In the genomic region with DNA sequence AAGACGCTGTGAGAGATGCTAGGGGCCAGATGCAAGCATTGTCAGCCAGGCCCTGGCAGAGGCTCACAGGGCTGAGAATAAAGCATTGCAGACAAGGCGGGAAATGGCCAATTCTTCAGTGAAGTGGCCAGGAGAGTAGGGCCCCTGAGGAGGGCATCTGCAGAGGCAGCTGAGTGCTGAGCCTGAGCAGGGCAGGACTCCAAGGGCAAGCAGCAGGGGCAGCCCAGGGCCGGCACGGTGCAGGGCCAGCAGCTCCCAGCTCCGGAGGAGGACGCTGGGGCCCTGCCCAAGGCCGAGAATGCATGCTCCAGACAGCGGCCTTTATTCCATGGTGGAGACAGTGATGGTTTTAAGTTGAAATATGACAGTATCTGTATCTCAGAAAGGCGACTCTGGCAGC, we compare ENCODE assay signal across 2 cellular contexts.
TF ChIP-seq lines count a peak whose summit lies in the region.

No MANE protein-coding gene starts in this region.

TF ChIP-seq in K562, 482 proteins besides CTCF, POLR2A, EP300 and RAD21 (continued from another document):
- TF ChIP-seq YY1 (IDR thresholded peaks at IDR 0.05; ENCODE audit: borderline replicate concordance in 1 of 3, control insufficient read depth in 1 of 3, extremely low read depth in 1 of 3, insufficient read depth in 3 of 3, insufficient read length in 1 of 3, insufficient replicate concordance in 2 of 3, low read depth in 1 of 3, low read length in 2 of 3) (no peak), WHSC1 (IDR thresholded peaks at IDR 0.05; ENCODE audit: low read length) (no peak), IRF2 (CRISPR knock-in tag; IDR thresholded peaks at IDR 0.05) (no peak), ZNF12 (CRISPR knock-in tag; IDR thresholded peaks at IDR 0.05) (no peak), DMBX1 (CRISPR knock-in tag; IDR thresholded peaks at IDR 0.05; ENCODE audit: borderline replicate concordance) (no peak)
- TF ChIP-seq, protein P1, sequence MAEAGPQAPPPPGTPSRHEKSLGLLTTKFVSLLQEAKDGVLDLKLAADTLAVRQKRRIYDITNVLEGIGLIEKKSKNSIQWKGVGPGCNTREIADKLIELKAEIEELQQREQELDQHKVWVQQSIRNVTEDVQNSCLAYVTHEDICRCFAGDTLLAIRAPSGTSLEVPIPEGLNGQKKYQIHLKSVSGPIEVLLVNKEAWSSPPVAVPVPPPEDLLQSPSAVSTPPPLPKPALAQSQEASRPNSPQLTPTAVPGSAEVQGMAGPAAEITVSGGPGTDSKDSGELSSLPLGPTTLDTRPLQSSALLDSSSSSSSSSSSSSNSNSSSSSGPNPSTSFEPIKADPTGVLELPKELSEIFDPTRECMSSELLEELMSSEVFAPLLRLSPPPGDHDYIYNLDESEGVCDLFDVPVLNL (CRISPR knock-in tag; IDR thresholded peaks at IDR 0.05; ENCODE audit: low read depth) = no peak
- TF ChIP-seq, protein P2, sequence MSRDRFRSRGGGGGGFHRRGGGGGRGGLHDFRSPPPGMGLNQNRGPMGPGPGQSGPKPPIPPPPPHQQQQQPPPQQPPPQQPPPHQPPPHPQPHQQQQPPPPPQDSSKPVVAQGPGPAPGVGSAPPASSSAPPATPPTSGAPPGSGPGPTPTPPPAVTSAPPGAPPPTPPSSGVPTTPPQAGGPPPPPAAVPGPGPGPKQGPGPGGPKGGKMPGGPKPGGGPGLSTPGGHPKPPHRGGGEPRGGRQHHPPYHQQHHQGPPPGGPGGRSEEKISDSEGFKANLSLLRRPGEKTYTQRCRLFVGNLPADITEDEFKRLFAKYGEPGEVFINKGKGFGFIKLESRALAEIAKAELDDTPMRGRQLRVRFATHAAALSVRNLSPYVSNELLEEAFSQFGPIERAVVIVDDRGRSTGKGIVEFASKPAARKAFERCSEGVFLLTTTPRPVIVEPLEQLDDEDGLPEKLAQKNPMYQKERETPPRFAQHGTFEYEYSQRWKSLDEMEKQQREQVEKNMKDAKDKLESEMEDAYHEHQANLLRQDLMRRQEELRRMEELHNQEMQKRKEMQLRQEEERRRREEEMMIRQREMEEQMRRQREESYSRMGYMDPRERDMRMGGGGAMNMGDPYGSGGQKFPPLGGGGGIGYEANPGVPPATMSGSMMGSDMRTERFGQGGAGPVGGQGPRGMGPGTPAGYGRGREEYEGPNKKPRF (IDR thresholded peaks at IDR 0.05; ENCODE audit: low read depth, low read length) = no peak

TF ChIP-seq in HepG2, 621 proteins besides CTCF, POLR2A, EP300 and RAD21 (continued from another document):
- TF ChIP-seq, protein P3, sequence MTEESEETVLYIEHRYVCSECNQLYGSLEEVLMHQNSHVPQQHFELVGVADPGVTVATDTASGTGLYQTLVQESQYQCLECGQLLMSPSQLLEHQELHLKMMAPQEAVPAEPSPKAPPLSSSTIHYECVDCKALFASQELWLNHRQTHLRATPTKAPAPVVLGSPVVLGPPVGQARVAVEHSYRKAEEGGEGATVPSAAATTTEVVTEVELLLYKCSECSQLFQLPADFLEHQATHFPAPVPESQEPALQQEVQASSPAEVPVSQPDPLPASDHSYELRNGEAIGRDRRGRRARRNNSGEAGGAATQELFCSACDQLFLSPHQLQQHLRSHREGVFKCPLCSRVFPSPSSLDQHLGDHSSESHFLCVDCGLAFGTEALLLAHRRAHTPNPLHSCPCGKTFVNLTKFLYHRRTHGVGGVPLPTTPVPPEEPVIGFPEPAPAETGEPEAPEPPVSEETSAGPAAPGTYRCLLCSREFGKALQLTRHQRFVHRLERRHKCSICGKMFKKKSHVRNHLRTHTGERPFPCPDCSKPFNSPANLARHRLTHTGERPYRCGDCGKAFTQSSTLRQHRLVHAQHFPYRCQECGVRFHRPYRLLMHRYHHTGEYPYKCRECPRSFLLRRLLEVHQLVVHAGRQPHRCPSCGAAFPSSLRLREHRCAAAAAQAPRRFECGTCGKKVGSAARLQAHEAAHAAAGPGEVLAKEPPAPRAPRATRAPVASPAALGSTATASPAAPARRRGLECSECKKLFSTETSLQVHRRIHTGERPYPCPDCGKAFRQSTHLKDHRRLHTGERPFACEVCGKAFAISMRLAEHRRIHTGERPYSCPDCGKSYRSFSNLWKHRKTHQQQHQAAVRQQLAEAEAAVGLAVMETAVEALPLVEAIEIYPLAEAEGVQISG (CRISPR knock-in tag; IDR thresholded peaks at IDR 0.05) = no peak
- TF ChIP-seq AGO1 (IDR thresholded peaks at IDR 0.05; ENCODE audit: low read depth, low read length, poor library complexity, severe bottlenecking) (no peak), ZSCAN21 (CRISPR knock-in tag; IDR thresholded peaks at IDR 0.05; ENCODE audit: borderline replicate concordance) (no peak)
- TF ChIP-seq, protein P4, sequence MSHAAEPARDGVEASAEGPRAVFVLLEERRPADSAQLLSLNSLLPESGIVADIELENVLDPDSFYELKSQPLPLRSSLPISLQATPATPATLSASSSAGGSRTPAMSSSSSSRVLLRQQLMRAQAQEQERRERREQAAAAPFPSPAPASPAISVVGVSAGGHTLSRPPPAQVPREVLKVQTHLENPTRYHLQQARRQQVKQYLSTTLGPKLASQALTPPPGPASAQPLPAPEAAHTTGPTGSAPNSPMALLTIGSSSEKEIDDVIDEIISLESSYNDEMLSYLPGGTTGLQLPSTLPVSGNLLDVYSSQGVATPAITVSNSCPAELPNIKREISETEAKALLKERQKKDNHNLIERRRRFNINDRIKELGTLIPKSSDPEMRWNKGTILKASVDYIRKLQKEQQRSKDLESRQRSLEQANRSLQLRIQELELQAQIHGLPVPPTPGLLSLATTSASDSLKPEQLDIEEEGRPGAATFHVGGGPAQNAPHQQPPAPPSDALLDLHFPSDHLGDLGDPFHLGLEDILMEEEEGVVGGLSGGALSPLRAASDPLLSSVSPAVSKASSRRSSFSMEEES (CRISPR knock-in tag; IDR thresholded peaks at IDR 0.05) = no peak
